ENCODE assay signal across 1 cellular context in genomic region chr17:49361129-49361901, GRCh38.
A peak's percentile ranks its signal among the peaks of the same experiment; 100 is the strongest.
TF ChIP-seq lines count a peak whose summit lies in the region.

No MANE protein-coding gene starts in this region.

TF ChIP-seq in HepG2, 621 proteins besides CTCF, POLR2A, EP300 and RAD21 (continued from another document and continues in another):
- 0 out of 2 replicates have a peak, but pooled peaks have one; percentile 29 for TF ChIP-seq ZBED4 (CRISPR knock-in tag; IDR thresholded peaks at IDR 0.05; ENCODE audit: borderline replicate concordance)
- peak; percentile 70; the same call in 1 of the 2 replicates for TF ChIP-seq ZNF709 (CRISPR knock-in tag; IDR thresholded peaks at IDR 0.05)
- TF ChIP-seq PCBP2 (optimal IDR thresholded peaks at IDR 0.05; ENCODE audit: low read depth, low read length, poor library complexity, severe bottlenecking) = no peak
- TF ChIP-seq MXD3 (CRISPR knock-in tag; IDR thresholded peaks at IDR 0.05) = peak; percentile 24; the same call in 1 of the 2 replicates
- TF ChIP-seq NR2F6 (IDR thresholded peaks at IDR 0.05) = no peak
- TF ChIP-seq NR2F6 (CRISPR knock-in tag; IDR thresholded peaks at IDR 0.05) = no peak
- no peak for TF ChIP-seq ZC3H13 (CRISPR knock-in tag; IDR thresholded peaks at IDR 0.05)
- TF ChIP-seq AHDC1 (CRISPR knock-in tag; IDR thresholded peaks at IDR 0.05; ENCODE audit: borderline replicate concordance) = no peak
- TF ChIP-seq ZBTB39 (CRISPR knock-in tag; IDR thresholded peaks at IDR 0.05) = no peak
- no peak; the same call in 1 of the 2 replicates for TF ChIP-seq ZSCAN21 (CRISPR knock-in tag; IDR thresholded peaks at IDR 0.05; ENCODE audit: borderline replicate concordance)
- peak; percentile 96; the same call in 1 of the 2 replicates for TF ChIP-seq ZNF543 (CRISPR knock-in tag; IDR thresholded peaks at IDR 0.05)
- no peak for TF ChIP-seq TP53 (CRISPR knock-in tag; conservative IDR thresholded peaks at IDR 0.05)
- peak; percentile 51; the same call in 1 of the 2 replicates for TF ChIP-seq KMT2B (CRISPR knock-in tag; IDR thresholded peaks at IDR 0.05)
- TF ChIP-seq ZNF33B (CRISPR knock-in tag; IDR thresholded peaks at IDR 0.05) = 0 out of 2 replicates have a peak, but pooled peaks have one; percentile 27
- peak; percentile 87 for TF ChIP-seq AGO2 (optimal IDR thresholded peaks at IDR 0.05; ENCODE audit: low read depth, low read length)
- no peak for TF ChIP-seq ZNF460 (CRISPR knock-in tag; IDR thresholded peaks at IDR 0.05; ENCODE audit: borderline replicate concordance)
- TF ChIP-seq ZNF773 (CRISPR knock-in tag; IDR thresholded peaks at IDR 0.05; ENCODE audit: borderline replicate concordance) = peak; percentile 73; the same call in 1 of the 2 replicates
- no peak for TF ChIP-seq TRIM24 (CRISPR knock-in tag; IDR thresholded peaks at IDR 0.05)
- peak; percentile 59; the same call in 1 of the 2 replicates for TF ChIP-seq GABPB1 (CRISPR knock-in tag; IDR thresholded peaks at IDR 0.05)
- no peak for TF ChIP-seq PHF21A (CRISPR knock-in tag; IDR thresholded peaks at IDR 0.05)
- no peak for TF ChIP-seq SP1 (IDR thresholded peaks at IDR 0.05)
- TF ChIP-seq SP1 (CRISPR knock-in tag; IDR thresholded peaks at IDR 0.05) = no peak
- TF ChIP-seq ZNF337 (CRISPR knock-in tag; IDR thresholded peaks at IDR 0.05; ENCODE audit: borderline replicate concordance, low read depth) = no peak
- TF ChIP-seq ZNF7 (CRISPR knock-in tag; IDR thresholded peaks at IDR 0.05) = no peak
- no peak for TF ChIP-seq TERF1 (CRISPR knock-in tag; IDR thresholded peaks at IDR 0.05)
- TF ChIP-seq KDM2A (CRISPR knock-in tag; IDR thresholded peaks at IDR 0.05; ENCODE audit: borderline replicate concordance, low read depth) = peak; percentile 70
- no peak for TF ChIP-seq ZNF552 (CRISPR knock-in tag; IDR thresholded peaks at IDR 0.05; ENCODE audit: borderline replicate concordance)
- no peak for TF ChIP-seq TRIM22 (IDR thresholded peaks at IDR 0.05)
- peak; percentile 28; the same call in 1 of the 2 replicates for TF ChIP-seq ZNF878 (CRISPR knock-in tag; IDR thresholded peaks at IDR 0.05)
- TF ChIP-seq TEF (CRISPR knock-in tag; IDR thresholded peaks at IDR 0.05) = no peak
- no peak for TF ChIP-seq ZSCAN12 (CRISPR knock-in tag; IDR thresholded peaks at IDR 0.05)
- peak; percentile 58; the same call in 1 of the 2 replicates for TF ChIP-seq NRL (CRISPR knock-in tag; IDR thresholded peaks at IDR 0.05; ENCODE audit: borderline replicate concordance)
- TF ChIP-seq HCFC1 (IDR thresholded peaks at IDR 0.05; ENCODE audit: low read depth, low read length) = no peak
- no peak for TF ChIP-seq ZBTB21 (CRISPR knock-in tag; IDR thresholded peaks at IDR 0.05)
- no peak for TF ChIP-seq ZNF124 (CRISPR knock-in tag; IDR thresholded peaks at IDR 0.05)
- no peak for TF ChIP-seq MAFF (IDR thresholded peaks at IDR 0.05; ENCODE audit: low read depth, low read length)
- no peak for TF ChIP-seq MED8 (CRISPR knock-in tag; IDR thresholded peaks at IDR 0.05; ENCODE audit: insufficient replicate concordance)
- no peak for TF ChIP-seq ZNF777 (CRISPR knock-in tag; IDR thresholded peaks at IDR 0.05)
- peak; percentile 57 for TF ChIP-seq JARID2 (CRISPR knock-in tag; IDR thresholded peaks at IDR 0.05; ENCODE audit: insufficient replicate concordance)
- peak; percentile 64; the same call in 1 of the 2 replicates for TF ChIP-seq ZNF691 (CRISPR knock-in tag; IDR thresholded peaks at IDR 0.05; ENCODE audit: borderline replicate concordance, low read depth)
- peak; percentile 57; the same call in 1 of the 2 replicates for TF ChIP-seq HIVEP1 (CRISPR knock-in tag; IDR thresholded peaks at IDR 0.05)
- TF ChIP-seq ZGPAT (CRISPR knock-in tag; IDR thresholded peaks at IDR 0.05) = peak; percentile 71; the same call in 1 of the 2 replicates
- TF ChIP-seq SOX5 (CRISPR knock-in tag; IDR thresholded peaks at IDR 0.05; ENCODE audit: borderline replicate concordance) = no peak
- peak; percentile 52; the same call in 1 of the 2 replicates for TF ChIP-seq ZNF784 (CRISPR knock-in tag; IDR thresholded peaks at IDR 0.05; ENCODE audit: borderline replicate concordance)
